In the genomic region with DNA sequence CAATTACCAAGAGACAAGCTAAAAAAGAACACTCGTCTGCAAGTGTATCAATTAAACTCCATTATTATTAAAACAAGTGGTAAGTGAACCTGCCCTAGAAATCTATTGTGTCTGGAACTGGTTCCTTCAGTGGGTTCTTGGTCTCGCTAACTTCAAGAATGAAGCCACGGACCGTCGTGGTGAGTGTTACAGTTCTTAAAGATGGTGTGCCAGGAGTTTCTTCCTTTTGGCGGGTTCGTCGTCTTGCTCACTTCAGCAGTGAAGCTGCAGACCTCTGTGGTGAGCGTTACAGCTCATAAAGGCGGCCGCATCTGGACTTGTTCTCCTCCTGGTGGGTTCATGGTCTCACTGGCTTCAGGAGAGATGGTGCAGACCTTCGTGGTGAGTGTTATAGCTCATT, we compare ENCODE assay signal across 29 cellular contexts.
"Had no signal": no experiment of that assay in that cellular context is flagged by ENCODE, and none has a peak within 500 bp of the region (broad histone marks: within the 10 kb centered on the region; RNA-seq: fewer than 3 reads in every experiment).

No MANE protein-coding gene starts in this region.

- H3K4me3 ChIP-seq: coronary artery, esophagus muscularis mucosa, gastrocnemius medialis, heart left ventricle had no signal

- H3K27me3 ChIP-seq: brain microvascular endothelial cell, esophagus muscularis mucosa, foreskin keratinocyte, gastrocnemius medialis, heart left ventricle had no signal

- DNase-seq: activated B cell treated with CpG ODN at 0.5 μM for 24 hours; activated CD4-positive, alpha-beta T cell treated with anti-CD3 and anti-CD28 coated beads for 48 hours; activated CD4-positive, alpha-beta T cell treated with anti-CD3 and anti-CD28 coated beads, Interleukin-2, amount 50 U/mL, for 1 hour; activated CD4-positive, alpha-beta T cell treated with anti-CD3 and anti-CD28 coated beads, Interleukin-2, amount 50 U/mL, for 48 hours; activated CD8-positive, alpha-beta memory T cell treated with anti-CD3 and anti-CD28 coated beads for 24 hours; activated CD8-positive, alpha-beta T cell treated with anti-CD3 and anti-CD28 coated beads for 36 hours; activated effector memory CD4-positive, alpha-beta T cell treated with Interleukin-2 at 50 U/mL for 16 hours; activated gamma-delta T cell treated with Interleukin-2 at 50 U/mL for 16 hours; activated naive CD4-positive, alpha-beta T cell treated with anti-CD3 and anti-CD28 coated beads, Interleukin-2, amount 50 U/mL, for 16 hours; activated naive CD4-positive, alpha-beta T cell treated with Interleukin-2 at 50 U/mL for 16 hours; activated T-cell treated with anti-CD3 and anti-CD28 coated beads, Interleukin-2, amount 50 U/mL, for 4 hours; amniotic stem cell; anterior cingulate cortex; brain microvascular endothelial cell; effector CD4-positive, alpha-beta T cell; effector memory CD8-positive, alpha-beta T cell; erythroblast; foreskin keratinocyte; gastrocnemius medialis; glutamatergic neuron; T-helper 2 cell had no signal

- H3K9me3 ChIP-seq: esophagus muscularis mucosa, gastrocnemius medialis had no signal

- FAIRE-seq: astrocyte, bronchial epithelial cell had no signal

- H3K27ac ChIP-seq: brain microvascular endothelial cell, coronary artery, esophagus muscularis mucosa, foreskin keratinocyte, gastrocnemius medialis, heart left ventricle, VCaP had no signal

- H3K4me1 ChIP-seq: esophagus muscularis mucosa, foreskin keratinocyte, gastrocnemius medialis, heart left ventricle had no signal

- ATAC-seq: activated CD4-positive, CD25-positive, alpha-beta regulatory T cell treated with anti-CD3 and anti-CD28 coated beads, Interleukin-2, amount 50 U/mL, for 24 hours; activated CD8-positive, alpha-beta T cell treated with anti-CD3 and anti-CD28 coated beads for 36 hours; activated T-cell treated with anti-CD3 and anti-CD28 coated beads, Interleukin-2, amount 50 U/mL, for 4 hours; activated T-helper 17 cell treated with anti-CD3 and anti-CD28 coated beads, Interleukin-2, amount 50 U/mL, for 72 hours; effector memory CD8-positive, alpha-beta T cell; foreskin keratinocyte; gastrocnemius medialis; heart left ventricle had no signal

- H3K36me3 ChIP-seq: brain microvascular endothelial cell, esophagus muscularis mucosa, gastrocnemius medialis, heart left ventricle had no signal
